In genomic region chr13:114298866-114299265, GRCh38 we compare ENCODE assay signal across 25 cellular contexts.
"Had no signal": no experiment of that assay in that cellular context is flagged by ENCODE, and none has a peak within 500 bp of the region (broad histone marks: within the 10 kb centered on the region; RNA-seq: fewer than 3 reads in every experiment).

No MANE protein-coding gene starts in this region.

- ATAC-seq: activated naive CD4-positive, alpha-beta T cell treated with anti-CD3 and anti-CD28 coated beads, Interleukin-2, amount 50 U/mL, for 72 hours; body of pancreas; gastroesophageal sphincter; left colon; psoas muscle had no signal

- DNase-seq: activated B cell treated with CpG ODN at 0.5 μM for 24 hours; activated CD4-positive, alpha-beta T cell treated with anti-CD3 and anti-CD28 coated beads, Interleukin-2, amount 50 U/mL, for 1 hour; activated naive CD4-positive, alpha-beta T cell; activated T-cell treated with anti-CD3 and anti-CD28 coated beads, Interleukin-2, amount 50 U/mL, for 1 hour; body of pancreas; dorsolateral prefrontal cortex; effector memory CD4-positive, alpha-beta T cell; head of caudate nucleus; hippocampal formation; kidney; left colon; naive B cell; nucleus accumbens; sigmoid colon; stimulated activated CD4-positive, alpha-beta T cell treated with anti-CD3 and anti-CD28 coated beads, Interleukin-15, amount 100 ng/mL, for 24 hours; stimulated activated CD4-positive, alpha-beta T cell treated with anti-CD3 and anti-CD28 coated beads, Interleukin-2, amount 100 ng/mL, for 24 hours; stimulated activated naive CD4-positive, alpha-beta T cell treated with Interleukin-2 at 50 U/mL for 16 hours; T-helper 9 cell had no signal

- H3K9me3 ChIP-seq: body of pancreas, gastroesophageal sphincter, psoas muscle, sigmoid colon, tibial nerve had no signal

- H3K27me3 ChIP-seq: body of pancreas, dorsolateral prefrontal cortex, gastroesophageal sphincter, sigmoid colon, tibial nerve had no signal

- H3K4me1 ChIP-seq: parathyroid adenoma, psoas muscle, sigmoid colon had no signal

- H3K4me3 ChIP-seq: body of pancreas, coronary artery, dorsolateral prefrontal cortex, gastroesophageal sphincter, psoas muscle, sigmoid colon, smooth muscle cell, tibial nerve had no signal

- H3K27ac ChIP-seq: body of pancreas, coronary artery, dorsolateral prefrontal cortex, gastroesophageal sphincter, parathyroid adenoma, psoas muscle, sigmoid colon, tibial nerve had no signal
